8 cellular contexts compared by ENCODE assay signal in genomic region chr15:98881526-98882517, GRCh38.
DNase-seq lines count a peak whose midpoint lies in the region; ATAC-seq and TF ChIP-seq lines count a peak whose summit lies in the region.

No MANE protein-coding gene starts in this region.

- no peak overlapping the region for H3K27ac Mint-ChIP-seq in CD8-positive, alpha-beta T cell
- H3K27ac Mint-ChIP-seq in T-cell, result no peak overlapping the region

- no peaks in the 10 kb centered on the region for H3K36me3 ChIP-seq in CD8-positive, alpha-beta T cell (ENCODE audit: insufficient read depth, low read length)

- H3K9me3 Mint-ChIP-seq in CD8-positive, alpha-beta T cell, result no peaks in the 10 kb centered on the region
- H3K9me3 Mint-ChIP-seq in T-cell, result no peaks in the 10 kb centered on the region

- H3K36me3 Mint-ChIP-seq in CD8-positive, alpha-beta T cell, result no peaks in the 10 kb centered on the region
- H3K36me3 Mint-ChIP-seq in T-cell, result no peaks in the 10 kb centered on the region

- no peak overlapping the region for H3K27ac ChIP-seq in CD8-positive, alpha-beta T cell (ENCODE audit: low read depth, low read length)

- no peaks in the 10 kb centered on the region for H3K4me1 ChIP-seq in CD8-positive, alpha-beta T cell (ENCODE audit: insufficient read depth, low read length)

- POLR2A ChIA-PET in CD8-positive, alpha-beta T cell (lab: Charles Lee), result interaction anchor here (0.6 to 1.0 kb wide), 2 partner anchors 362 to 1047 kb away, joined by 3 read pairs; no protein-coding TSS in a partner anchor
- POLR2A ChIA-PET in T-cell (lab: Charles Lee), result no interaction called here

- peaks cover 17% of the 10 kb centered on the region for H3K4me1 Mint-ChIP-seq in CD8-positive, alpha-beta T cell (ENCODE audit: low read depth)
- H3K4me1 Mint-ChIP-seq in T-cell, result peaks cover 24 to 39% (median 32%) of the 10 kb centered on the region in 3 donors

- H3K27me3 ChIP-seq in CD8-positive, alpha-beta T cell (ENCODE audit: insufficient read depth, low read length), result no peaks in the 10 kb centered on the region

- intact Hi-C loops in CD8-positive, alpha-beta T cell (cut with DNase I, micrococcal nuclease), result loop anchor here (1.0 to 2.0 kb wide), 4 partner anchors 103 to 439 kb away; no protein-coding TSS in a partner anchor
- intact Hi-C loops in head of caudate nucleus (cut with DNase I), result no loop called here

- no peak overlapping the region for H3K4me3 ChIP-seq in CD8-positive, alpha-beta T cell (ENCODE audit: low read depth, low read length)
- H3K4me3 ChIP-seq in foreskin fibroblast (ENCODE audit: low read depth in 1 of 2, low read length in 2 of 2) (no peak overlapping the region), skeletal muscle cell (ENCODE audit: low read depth, low read length) (no peak overlapping the region)

- H3K27me3 Mint-ChIP-seq in CD8-positive, alpha-beta T cell (ENCODE audit: low read depth), result no peaks in the 10 kb centered on the region
- H3K27me3 Mint-ChIP-seq in T-cell, result no peaks in the 10 kb centered on the region

- no peak for ATAC-seq in CD8-positive, alpha-beta T cell
- peak; percentile 67 for ATAC-seq in GM18517 (IDR thresholded peaks at IDR 0.05; ENCODE audit: unreplicated experiment)
- peak in 3 of 4 experiments; percentile 35 to 52 (median 41) for ATAC-seq in T-cell (replicated peaks in 1 of 4)

- CTCF ChIA-PET in CD8-positive, alpha-beta T cell (lab: Charles Lee), result interaction anchor here (1.0 to 4.7 kb wide), 10 partner anchors 9 to 362 kb away, joined by 3 to 53 read pairs (median 4); no protein-coding TSS in a partner anchor
- CTCF ChIA-PET in T-cell (lab: Charles Lee), result interaction anchor here (0.5 to 1.8 kb wide), 10 partner anchors 10 to 359 kb away, joined by 3 to 6 read pairs (median 3); no protein-coding TSS in a partner anchor

- DNase-seq in CD8-positive, alpha-beta T cell, result no peak
- DNase-seq in T-cell (no peak), foreskin fibroblast (peak in 1 of 2 donors; percentile 74), skeletal muscle cell (ENCODE audit: low read depth) (peak; percentile 41), NCI-H345 (lab: John Stamatoyannopoulos, UW) (no peak), head of caudate nucleus (no peak)

- H3K4me3 Mint-ChIP-seq in CD8-positive, alpha-beta T cell, result no peak overlapping the region
- H3K4me3 Mint-ChIP-seq in T-cell, result no peak overlapping the region

- TF ChIP-seq CTCF in CD8-positive, alpha-beta T cell (IDR thresholded peaks at IDR 0.05), result peak; percentile 60
- TF ChIP-seq CTCF in LNCAP (IDR thresholded peaks at IDR 0.05) (peak; percentile 75), foreskin fibroblast (IDR thresholded peaks at IDR 0.05; ENCODE audit: low read depth, low read length) (peak; percentile 31)

- H3K9me3 ChIP-seq in CD8-positive, alpha-beta T cell (ENCODE audit: low read length), result no peaks in the 10 kb centered on the region
